In genomic region chr12:56632701-56633464, GRCh38 we compare ENCODE assay signal across 8 cellular contexts. TPM values are rescaled to one million over a fixed set of nuclear protein-coding genes. Genes with fewer than 3 reads are reported as not detected.
DNase-seq lines count a peak whose midpoint lies in the region; ATAC-seq and TF ChIP-seq lines count a peak whose summit lies in the region.

No MANE protein-coding gene starts in this region.

- peaks cover 2 to 6% (median 4%) of the 10 kb centered on the region in 4 donors for H3K36me3 ChIP-seq in sigmoid colon

- TF ChIP-seq POLR2A in sigmoid colon (IDR thresholded peaks at IDR 0.05): no peak

- peaks cover 2% of the 10 kb centered on the region for H3K36me3 Mint-ChIP-seq in T-cell

- DNase-seq in GM12865 (ENCODE audit: low read depth) (no peak), T-cell (no peak), fibroblast of mammary gland (ENCODE audit: low read depth) (peak; percentile 28), sigmoid colon (no peak), NCI-H510A (lab: John Stamatoyannopoulos, UW) (no peak), NOMO-1 treated with dmso at 0.1 percent for 144 hours (lab: John Stamatoyannopoulos, UW; ENCODE audit: unreplicated experiment) (no peak)
- DNase-seq in central memory CD4-positive, alpha-beta T cell: no peak

- H3K27me3 Mint-ChIP-seq in T-cell: no peaks in the 10 kb centered on the region

- peak overlapping the region; percentile 91 to 95 for H3K27ac Mint-ChIP-seq in T-cell

- CTCF ChIA-PET in T-cell (lab: Charles Lee): interaction anchor here in 1 of 2 donors (1.5 kb wide), 1 partner anchor 56 kb away, joined by 3 read pairs; the partner anchor contains the start of gene PTGES3

- no peak for TF ChIP-seq EP300 in sigmoid colon (IDR thresholded peaks at IDR 0.05)

- H3K27me3 ChIP-seq in sigmoid colon: no peaks in the 10 kb centered on the region

- POLR2A ChIA-PET in T-cell (lab: Charles Lee): no interaction called here

- intact Hi-C loops in sigmoid colon (cut with DNase I): loop anchor here (5.0 kb wide), 1 partner anchor 61 kb away; no protein-coding TSS in a partner anchor

- H3K4me1 ChIP-seq in sigmoid colon: peaks cover 0 to 75% (median 57%) of the 10 kb centered on the region in 4 donors

- no peaks in the 10 kb centered on the region for H3K9me3 Mint-ChIP-seq in T-cell

- H3K4me1 Mint-ChIP-seq in T-cell: peaks cover 72 to 79% (median 78%) of the 10 kb centered on the region in 3 donors

- H3K4me3 Mint-ChIP-seq in T-cell: peak overlapping the region; percentile 89 to 100 (median 96)

- 43 to 46% methylated on average over 3 of the region's 3 CpGs for WGBS in sigmoid colon, 2 donors

- H3K27ac ChIP-seq in sigmoid colon: peak overlapping the region; percentile 61 to 98 (median 92)

- H3K4me3 ChIP-seq in GM12865 (ENCODE audit: low read depth, low read length) (peak overlapping the region; percentile 51), fibroblast of mammary gland (ENCODE audit: control insufficient read depth, low read depth, low read length) (peak overlapping the region; percentile 1), sigmoid colon (peak overlapping the region in 3 of 4 donors; percentile 12 to 26 (median 16))

- ATAC-seq in T-cell (replicated peaks in 1 of 4): no peak
- no peak for ATAC-seq in HG03432 (IDR thresholded peaks at IDR 0.05; ENCODE audit: unreplicated experiment)

- no peak for TF ChIP-seq CTCF in GM12865 (IDR thresholded peaks at IDR 0.05; ENCODE audit: insufficient read depth, low read depth, low read length, missing control alignments)
- TF ChIP-seq CTCF in fibroblast of mammary gland (conservative IDR thresholded peaks at IDR 0.05; ENCODE audit: control insufficient read depth, insufficient read depth, low read depth, low read length): no peak
- TF ChIP-seq CTCF in sigmoid colon (IDR thresholded peaks at IDR 0.05): no peak

- H3K9me3 ChIP-seq in sigmoid colon: no peaks in the 10 kb centered on the region

RNA-seq across cellular contexts. Expression of gene BAZ2A, which starts 2.8 kb away (rescaled TPM):
- total RNA-seq in T-cell (100 to 1,000 TPM; 149 to 257 (median 172) TPM), sigmoid colon (10 to 100 TPM; 39.6 to 91.1 (median 46.8) TPM)
- polyA plus RNA-seq in sigmoid colon: 10 to 100 TPM; 14.4 to 59.5 (median 25.4) TPM

RNA-seq across cellular contexts. Expression of gene ATP5F1B, which starts 12.9 kb away (rescaled TPM):
- total RNA-seq in T-cell (100 to 1,000 TPM; 252 to 290 (median 283) TPM), sigmoid colon (100 to 1,000 TPM; 414 to 487 (median 449) TPM)
- 1,000 to 10,000 TPM in 2 of 3 donors, 100 to 1,000 TPM in 1; 899 to 1,730 (median 1,188) TPM for polyA plus RNA-seq in sigmoid colon

RNA-seq across cellular contexts. Expression of gene PTGES3, which starts 55.2 kb away (rescaled TPM):
- total RNA-seq in T-cell: 100 to 1,000 TPM; 121 to 155 (median 145) TPM
- total RNA-seq in sigmoid colon: 100 to 1,000 TPM in 3 of 4 donors, 10 to 100 TPM in 1; 92.8 to 156 (median 120) TPM
- polyA plus RNA-seq in sigmoid colon: 100 to 1,000 TPM; 179 to 209 (median 185) TPM

Comparison
In these comparisons a context has a peak if more than half of its experiments do, and no peak if none do; other contexts are left out.
1. H3K4me3 ChIP-seq: peak in every context shown above with its lines; median percentile 51 in GM12865; 16 in sigmoid colon; 1 in fibroblast of mammary gland.